1 cellular context compared by ENCODE assay signal in genomic region chr2:134078349-134078748, GRCh38.
TF ChIP-seq lines count a peak whose summit lies in the region.

No MANE protein-coding gene starts in this region.

TF ChIP-seq in GM23338, 12 proteins besides CTCF, POLR2A, EP300 and RAD21 (continued from another document):
- TF ChIP-seq ZNF462 (CRISPR knock-in tag; IDR thresholded peaks at IDR 0.05) (no peak), STAT1 (IDR thresholded peaks at IDR 0.05; ENCODE audit: unreplicated experiment) (no peak), ETS1 (IDR thresholded peaks at IDR 0.05) (no peak), EZH2 (IDR thresholded peaks at IDR 0.05; ENCODE audit: low read depth, unreplicated experiment) (no peak), JUNB (IDR thresholded peaks at IDR 0.05; ENCODE audit: unreplicated experiment) (no peak), ZNF114 (CRISPR knock-in tag; IDR thresholded peaks at IDR 0.05) (no peak), POLR2AphosphoS5 (IDR thresholded peaks at IDR 0.05; ENCODE audit: low read depth) (no peak), REST (IDR thresholded peaks at IDR 0.05; ENCODE audit: unreplicated experiment) (no peak), CREB1 (CRISPR knock-in tag; IDR thresholded peaks at IDR 0.05; ENCODE audit: low read depth) (no peak), EZH2phosphoT487 (IDR thresholded peaks at IDR 0.05; ENCODE audit: unreplicated experiment) (no peak)
TF ChIP-seq in GM23338: peak in this region for 0.
